Comparison of ENCODE assay signal across 21 cellular contexts in genomic region chr20:61346996-61347906, GRCh38.
A peak's percentile ranks its signal among the peaks of the same experiment; 100 is the strongest.
DNase-seq lines count a peak whose midpoint lies in the region; ATAC-seq and TF ChIP-seq lines count a peak whose summit lies in the region.
"Had no signal": no experiment of that assay in that cellular context is flagged by ENCODE, and none has a peak within 500 bp of the region (broad histone marks: within the 10 kb centered on the region; RNA-seq: fewer than 3 reads in every experiment).

No MANE protein-coding gene starts in this region.

- no peaks in the 10 kb centered on the region for H3K4me1 ChIP-seq in CD8-positive, alpha-beta memory T cell (ENCODE audit: insufficient read depth, low read length)

- TF ChIP-seq CTCF in MCF 10A (IDR thresholded peaks at IDR 0.05; ENCODE audit: unreplicated experiment) = no peak

- POLR2A ChIA-PET in MCF 10A (lab: Yijun Ruan, JAX) = no interaction called here
- POLR2A ChIA-PET in CD8-positive, alpha-beta memory T cell (lab: Charles Lee) = no interaction called here

- H3K36me3 ChIP-seq in CD8-positive, alpha-beta memory T cell (ENCODE audit: insufficient read depth, low read length) = no peaks in the 10 kb centered on the region

- no peaks in the 10 kb centered on the region for H3K4me1 Mint-ChIP-seq in MCF 10A (ENCODE audit: insufficient read depth, unreplicated experiment)
- H3K4me1 Mint-ChIP-seq in CD8-positive, alpha-beta memory T cell = no peaks in the 10 kb centered on the region

- peaks cover 6% of the 10 kb centered on the region for H3K36me3 Mint-ChIP-seq in MCF 10A (ENCODE audit: insufficient read depth, unreplicated experiment)
- no peaks in the 10 kb centered on the region for H3K36me3 Mint-ChIP-seq in CD8-positive, alpha-beta memory T cell

- BruUV-seq in MCF 10A (replicated peaks; lab: Mats Ljungman, UMichigan) = no TSS peak

- H3K27me3 Mint-ChIP-seq in MCF 10A (ENCODE audit: insufficient read depth, unreplicated experiment) = no peaks in the 10 kb centered on the region
- H3K27me3 Mint-ChIP-seq in CD8-positive, alpha-beta memory T cell = peaks cover 0 to 3% of the 10 kb centered on the region in 2 donors

- H3K9me3 ChIP-seq in CD8-positive, alpha-beta memory T cell (ENCODE audit: low read length) = no peaks in the 10 kb centered on the region

- no peak overlapping the region for H3K27ac ChIP-seq in CD8-positive, alpha-beta memory T cell (ENCODE audit: low read depth, low read length)

- no peaks in the 10 kb centered on the region for H3K9me3 Mint-ChIP-seq in MCF 10A (ENCODE audit: unreplicated experiment)
- H3K9me3 Mint-ChIP-seq in CD8-positive, alpha-beta memory T cell = peaks cover 0 to 3% (median 3%) of the 10 kb centered on the region in 5 donors

- H3K4me3 ChIP-seq in CD8-positive, alpha-beta memory T cell (ENCODE audit: low read length) = no peak overlapping the region

- H3K27me3 ChIP-seq in CD8-positive, alpha-beta memory T cell (ENCODE audit: insufficient read depth, low read length, poor library complexity, severe bottlenecking) = no peaks in the 10 kb centered on the region

- CTCF ChIA-PET in MCF 10A (lab: Yijun Ruan, JAX) = interaction anchor here (0.5 kb wide), 1 partner anchor 63 kb away, joined by 3 read pairs; no protein-coding TSS in a partner anchor
- CTCF ChIA-PET in CD8-positive, alpha-beta memory T cell (lab: Charles Lee) = no interaction called here

- intact Hi-C loops in cardiac septum (cut with DNase I) = no loop called here
- intact Hi-C loops in left cardiac atrium (cut with DNase I) = no loop called here
- intact Hi-C loops in MCF 10A (cut with micrococcal nuclease) = no loop called here

- peak; percentile 53 for DNase-seq in cardiac septum (ENCODE audit: low spot score)
- no peak for DNase-seq in left cardiac atrium
- DNase-seq in NCI-H748 treated with DMSO at 0.1 percent for 48 hours (lab: John Stamatoyannopoulos, UW) = peak; percentile 5
- peak; percentile 26 for DNase-seq in myocyte (ENCODE audit: low read depth)
- DNase-seq in MCF 10A (ENCODE audit: unreplicated experiment) = no peak
- no peak for DNase-seq in NCI-H1092 treated with DMSO at 0.1 percent for 48 hours (lab: John Stamatoyannopoulos, UW)
- no peak for DNase-seq in CD8-positive, alpha-beta memory T cell
- DNase-seq: 8988T; AML-193; DMS79; H7; HFFc6; NCI-H1092; NCI-H1436 treated with DMSO at 0.1 percent for 48 hours; NCI-H1930; NCI-H2227 treated with DMSO at 0.1 percent for 48 hours; NCI-H510A; NCI-H774; NK-92 treated with Interleukin-12 subunit alpha and Interleukin-12 subunit beta, amount 100 ng/mL, for 24 hours had no signal

- H3K27ac Mint-ChIP-seq in MCF 10A (ENCODE audit: low read depth, unreplicated experiment) = no peak overlapping the region
- no peak overlapping the region for H3K27ac Mint-ChIP-seq in CD8-positive, alpha-beta memory T cell
- H3K27ac Mint-ChIP-seq: HFFc6 had no signal

- no peak for ATAC-seq in left cardiac atrium
- ATAC-seq: Panc1, SK-N-SH treated with all-trans-retinoic acid at 6 μM for 48 hours had no signal

- H3K4me3 Mint-ChIP-seq in MCF 10A (ENCODE audit: unreplicated experiment) = no peak overlapping the region
- H3K4me3 Mint-ChIP-seq in CD8-positive, alpha-beta memory T cell = no peak overlapping the region
- H3K4me3 Mint-ChIP-seq: HFFc6 had no signal

Comparison
In these comparisons a context has a peak if more than half of its experiments do, and no peak if none do; other contexts are left out.
1. DNase-seq: peak in cardiac septum (single experiment), NCI-H748 treated with DMSO at 0.1 percent for 48 hours (single experiment) and myocyte (single experiment); none in left cardiac atrium (single experiment), MCF 10A (single experiment), NCI-H1092 treated with DMSO at 0.1 percent for 48 hours (single experiment) and CD8-positive, alpha-beta memory T cell (0 of 5).